In genomic region chr3:33538678-33539339, GRCh38 we compare ENCODE assay signal across 20 cellular contexts.
DNase-seq lines count a peak whose midpoint lies in the region; ATAC-seq and TF ChIP-seq lines count a peak whose summit lies in the region.
"Had no signal": no experiment of that assay in that cellular context is flagged by ENCODE, and none has a peak within 500 bp of the region (broad histone marks: within the 10 kb centered on the region; RNA-seq: fewer than 3 reads in every experiment).

No MANE protein-coding gene starts in this region.

- H3K4me1 ChIP-seq in right atrium auricular region (peaks cover 0 to 5% of the 10 kb centered on the region in 2 donors), gastrocnemius medialis (no peaks in the 10 kb centered on the region)
- H3K4me1 ChIP-seq: Caco-2 had no signal

- in situ Hi-C loops in gastrocnemius medialis (cut with MboI; ENCODE audit: low sequenced_read_pairs in 4 of 4) (no loop called here), GM13977 (cut with MboI; ENCODE audit: low pct_unique_long_range_greater_than_20kb, low sequenced_read_pairs, unreplicated experiment) (no loop called here)

- no peak for DNase-seq in Right ventricle myocardium inferior (ENCODE audit: missing footprints)
- no peak for DNase-seq in cardiac septum (ENCODE audit: low spot score)
- no peak for DNase-seq in left cardiac atrium
- no peak for DNase-seq in right atrium auricular region (ENCODE audit: low spot score)
- DNase-seq in gastrocnemius medialis, result no peak
- DNase-seq in GM03348 (ENCODE audit: low spot score), result no peak
- DNase-seq in GM13977 (ENCODE audit: low spot score), result no peak
- DNase-seq in glomerular visceral epithelial cell (ENCODE audit: extremely low spot score), result no peak
- DNase-seq: Caco-2; CD4-positive, CD25-positive, alpha-beta regulatory T cell; CD8-positive, alpha-beta T cell; DMS153; DND-41; H9 had no signal

- H3K27me3 ChIP-seq in right atrium auricular region, result no peaks in the 10 kb centered on the region
- no peaks in the 10 kb centered on the region for H3K27me3 ChIP-seq in gastrocnemius medialis
- H3K27me3 ChIP-seq: BLaER1 had no signal

- H3K9me3 ChIP-seq in right atrium auricular region (no peaks in the 10 kb centered on the region), gastrocnemius medialis (no peaks in the 10 kb centered on the region)
- H3K9me3 ChIP-seq: BLaER1, Caco-2 had no signal

- intact Hi-C loops in Right ventricle myocardium inferior (cut with DNase I), result no loop called here
- intact Hi-C loops in cardiac septum (cut with DNase I), result no loop called here
- intact Hi-C loops in left cardiac atrium (cut with DNase I), result loop anchor here in 1 of 2 donors (5.0 kb wide), 1 partner anchor 97 kb away; the partner anchor contains the start of gene UBP1
- intact Hi-C loops in gastrocnemius medialis (cut with DNase I; ENCODE audit: low total_unique reads), result loop anchor here (10.0 kb wide), 1 partner anchor 144 kb away; no protein-coding TSS in a partner anchor

- no peak for TF ChIP-seq POLR2A in gastrocnemius medialis (IDR thresholded peaks at IDR 0.05)

- peak; percentile 70 for ATAC-seq in Right ventricle myocardium inferior
- ATAC-seq in left cardiac atrium, result peak; percentile 70 to 76
- peak; percentile 39 to 53 for ATAC-seq in gastrocnemius medialis
- ATAC-seq: CD8-positive, alpha-beta T cell; GM12878; GM23338; HCT116 had no signal

- TF ChIP-seq CTCF in right atrium auricular region (IDR thresholded peaks at IDR 0.05), result no peak
- no peak for TF ChIP-seq CTCF in gastrocnemius medialis (IDR thresholded peaks at IDR 0.05 in 4 of 5, conservative IDR thresholded peaks at IDR 0.05 in 1 of 5)
- TF ChIP-seq CTCF in GM13977 (IDR thresholded peaks at IDR 0.05; ENCODE audit: extremely low read depth, insufficient read depth, missing control alignments), result no peak

- H3K4me3 ChIP-seq in right atrium auricular region (no peak overlapping the region), gastrocnemius medialis (no peak overlapping the region)
- H3K4me3 ChIP-seq: BLaER1, GM12878, GM23338 had no signal

- H3K27ac ChIP-seq in right atrium auricular region, result peak overlapping the region; percentile 31 to 66
- H3K27ac ChIP-seq in gastrocnemius medialis, result peak overlapping the region; percentile 16 to 36 (median 22)
- H3K27ac ChIP-seq: 22Rv1, BLaER1, C4-2B had no signal

- H3K36me3 ChIP-seq in right atrium auricular region (peaks cover 29% of the 10 kb centered on the region), gastrocnemius medialis (peaks cover 0 to 46% of the 10 kb centered on the region in 2 donors)
